In genomic region chr13:75961911-75962310, GRCh38 we compare ENCODE assay signal across 23 cellular contexts.
"Had no signal": no experiment of that assay in that cellular context is flagged by ENCODE, and none has a peak within 500 bp of the region (broad histone marks: within the 10 kb centered on the region; RNA-seq: fewer than 3 reads in every experiment).

No MANE protein-coding gene starts in this region.

- H3K4me1 Mint-ChIP-seq: naive thymus-derived CD8-positive, alpha-beta T cell; stimulated activated effector memory CD8-positive, alpha-beta T cell treated with anti-CD3 and anti-CD28 coated beads, Interleukin-12 subunit alpha, Interleukin-12 subunit beta, amount 100 ng/mL, for 72 hours had no signal

- H3K36me3 Mint-ChIP-seq: naive thymus-derived CD8-positive, alpha-beta T cell; stimulated activated effector memory CD8-positive, alpha-beta T cell treated with anti-CD3 and anti-CD28 coated beads, Interleukin-12 subunit alpha, Interleukin-12 subunit beta, amount 100 ng/mL, for 72 hours had no signal

- H3K4me3 Mint-ChIP-seq: naive thymus-derived CD8-positive, alpha-beta T cell; nephron progenitor cell; stimulated activated effector memory CD8-positive, alpha-beta T cell treated with anti-CD3 and anti-CD28 coated beads, Interleukin-12 subunit alpha, Interleukin-12 subunit beta, amount 100 ng/mL, for 72 hours had no signal

- DNase-seq: colonic mucosa; dermis blood vessel endothelial cell; effector memory CD4-positive, alpha-beta T cell; esophagus squamous epithelium; foreskin melanocyte; glutamatergic neuron; heart right ventricle; hippocampal formation; left cardiac atrium; left lung; naive thymus-derived CD8-positive, alpha-beta T cell; nephron progenitor cell; nucleus accumbens; ovary; posterior cingulate gyrus; psoas muscle; right cardiac atrium; sigmoid colon; stimulated activated CD4-positive, alpha-beta T cell treated with anti-CD3 and anti-CD28 coated beads, Interleukin-2, amount 100 ng/mL, for 24 hours; stimulated activated CD4-positive, alpha-beta T cell treated with anti-CD3 and anti-CD28 coated beads, Interleukin-4, amount 100 ng/mL, for 24 hours; stimulated activated naive CD4-positive, alpha-beta T cell treated with Interleukin-2 at 50 U/mL for 16 hours; upper lobe of left lung had no signal

- H3K27ac Mint-ChIP-seq: naive thymus-derived CD8-positive, alpha-beta T cell; nephron progenitor cell; stimulated activated effector memory CD8-positive, alpha-beta T cell treated with anti-CD3 and anti-CD28 coated beads, Interleukin-12 subunit alpha, Interleukin-12 subunit beta, amount 100 ng/mL, for 72 hours had no signal
